In the genomic region with DNA sequence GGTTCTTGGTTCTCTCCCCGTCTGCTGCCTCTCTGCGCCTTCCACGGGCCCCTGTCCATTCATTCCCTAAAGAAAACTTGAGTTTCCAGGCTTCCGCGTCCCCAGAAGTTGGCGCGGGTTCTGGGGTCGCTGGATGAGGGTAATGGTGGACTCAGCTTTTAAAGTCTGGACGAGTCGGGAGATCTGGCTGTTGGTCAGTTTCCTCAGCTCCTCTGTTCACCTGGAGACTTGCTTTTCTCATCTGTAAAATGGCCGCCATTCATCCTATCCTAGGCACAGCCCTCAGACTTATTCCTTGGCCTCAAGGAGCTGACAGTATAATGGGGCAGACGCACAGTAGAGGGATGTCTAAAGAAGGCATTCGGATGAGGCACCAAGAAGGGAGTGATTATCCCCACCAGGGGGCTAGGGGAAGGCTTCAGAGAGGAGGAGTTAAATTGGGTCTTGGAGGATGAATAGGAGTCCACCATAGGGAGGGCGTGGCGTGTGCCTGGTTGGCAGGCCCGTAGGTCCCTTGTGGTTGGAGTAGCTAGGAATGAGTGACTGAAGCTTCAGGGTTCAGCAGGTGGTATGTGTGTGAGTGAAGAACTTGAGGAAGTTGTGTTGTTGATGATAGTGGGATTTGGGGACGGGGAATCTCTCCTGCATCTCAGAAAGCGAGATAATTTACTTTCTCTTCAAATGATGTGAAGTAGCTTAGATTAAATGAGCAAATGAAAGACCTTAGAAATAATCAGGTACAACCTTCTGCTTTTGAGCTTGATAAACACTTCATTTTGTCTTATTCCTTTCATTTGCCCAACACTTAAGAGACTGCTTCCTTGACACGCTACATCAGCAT, we compare ENCODE assay signal across 1 cellular context.
TF ChIP-seq lines count a peak whose summit lies in the region.

No MANE protein-coding gene starts in this region.

TF ChIP-seq in K562, 482 proteins besides CTCF, POLR2A, EP300 and RAD21 (continued from another document):
- TF ChIP-seq ZNF175 (CRISPR knock-in tag; IDR thresholded peaks at IDR 0.05; ENCODE audit: low read depth) (no peak), CHD4 (IDR thresholded peaks at IDR 0.05; ENCODE audit: insufficient read depth, insufficient replicate concordance, low read depth, low read length, poor library complexity, severe bottlenecking) (peak; percentile 59), SETDB1 (IDR thresholded peaks at IDR 0.05; ENCODE audit: low read length) (no peak), DPF2 (IDR thresholded peaks at IDR 0.05) (0 out of 2 replicates have a peak, but pooled peaks have one; percentile 50), CBFA2T2 (conservative IDR thresholded peaks at IDR 0.05) (peak; percentile 35), TCF3 (CRISPR knock-in tag; IDR thresholded peaks at IDR 0.05) (0 out of 2 replicates have a peak, but pooled peaks have one; percentile 18), ZFP36 (IDR thresholded peaks at IDR 0.05; ENCODE audit: low read depth, low read length, partially characterized antibody) (peak; percentile 25), CREM (IDR thresholded peaks at IDR 0.05; ENCODE audit: low read depth) (0 out of 2 replicates have a peak, but pooled peaks have one; percentile 21), CC2D1A (IDR thresholded peaks at IDR 0.05) (0 out of 2 replicates have a peak, but pooled peaks have one; percentile 19), MAZ (CRISPR knock-in tag; conservative IDR thresholded peaks at IDR 0.05 in 1 of 2, IDR thresholded peaks at IDR 0.05 in 1 of 2) (peak in 1 of 2 experiments; percentile 8; a peak in 1 of 4 replicates), ZNF24 (IDR thresholded peaks at IDR 0.05) (peak; percentile 28; the same call in 1 of the 2 replicates), ZNF79 (CRISPR knock-in tag; IDR thresholded peaks at IDR 0.05; ENCODE audit: low read depth) (no peak), EHMT2 (IDR thresholded peaks at IDR 0.05) (peak; percentile 40; the same call in 1 of the 2 replicates), SP1 (CRISPR knock-in tag; IDR thresholded peaks at IDR 0.05) (peak; percentile 49; the same call in 1 of the 2 replicates), ZNF140 (CRISPR knock-in tag; IDR thresholded peaks at IDR 0.05) (no peak), LCOR (CRISPR knock-in tag; IDR thresholded peaks at IDR 0.05) (peak; percentile 71; the same call in 1 of the 2 replicates), HDGF (IDR thresholded peaks at IDR 0.05) (peak; percentile 20; the same call in 1 of the 2 replicates), SMAD3 (CRISPR knock-in tag; conservative IDR thresholded peaks at IDR 0.05) (no peak), KDM1A (IDR thresholded peaks at IDR 0.05) (peak; percentile 52 to 72; a peak in 3 of 4 replicates), ZNF717 (CRISPR knock-in tag; IDR thresholded peaks at IDR 0.05) (0 out of 2 replicates have a peak, but pooled peaks have one; percentile 27), ZNF217 (CRISPR knock-in tag; IDR thresholded peaks at IDR 0.05) (no peak), TAL1 (IDR thresholded peaks at IDR 0.05) (peak; percentile 31; the same call in 1 of the 2 replicates)
- TF ChIP-seq, protein P1, sequence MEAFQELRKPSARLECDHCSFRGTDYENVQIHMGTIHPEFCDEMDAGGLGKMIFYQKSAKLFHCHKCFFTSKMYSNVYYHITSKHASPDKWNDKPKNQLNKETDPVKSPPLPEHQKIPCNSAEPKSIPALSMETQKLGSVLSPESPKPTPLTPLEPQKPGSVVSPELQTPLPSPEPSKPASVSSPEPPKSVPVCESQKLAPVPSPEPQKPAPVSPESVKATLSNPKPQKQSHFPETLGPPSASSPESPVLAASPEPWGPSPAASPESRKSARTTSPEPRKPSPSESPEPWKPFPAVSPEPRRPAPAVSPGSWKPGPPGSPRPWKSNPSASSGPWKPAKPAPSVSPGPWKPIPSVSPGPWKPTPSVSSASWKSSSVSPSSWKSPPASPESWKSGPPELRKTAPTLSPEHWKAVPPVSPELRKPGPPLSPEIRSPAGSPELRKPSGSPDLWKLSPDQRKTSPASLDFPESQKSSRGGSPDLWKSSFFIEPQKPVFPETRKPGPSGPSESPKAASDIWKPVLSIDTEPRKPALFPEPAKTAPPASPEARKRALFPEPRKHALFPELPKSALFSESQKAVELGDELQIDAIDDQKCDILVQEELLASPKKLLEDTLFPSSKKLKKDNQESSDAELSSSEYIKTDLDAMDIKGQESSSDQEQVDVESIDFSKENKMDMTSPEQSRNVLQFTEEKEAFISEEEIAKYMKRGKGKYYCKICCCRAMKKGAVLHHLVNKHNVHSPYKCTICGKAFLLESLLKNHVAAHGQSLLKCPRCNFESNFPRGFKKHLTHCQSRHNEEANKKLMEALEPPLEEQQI (IDR thresholded peaks at IDR 0.05) = 0 out of 2 replicates have a peak, but pooled peaks have one; percentile 9
- TF ChIP-seq, protein P2, sequence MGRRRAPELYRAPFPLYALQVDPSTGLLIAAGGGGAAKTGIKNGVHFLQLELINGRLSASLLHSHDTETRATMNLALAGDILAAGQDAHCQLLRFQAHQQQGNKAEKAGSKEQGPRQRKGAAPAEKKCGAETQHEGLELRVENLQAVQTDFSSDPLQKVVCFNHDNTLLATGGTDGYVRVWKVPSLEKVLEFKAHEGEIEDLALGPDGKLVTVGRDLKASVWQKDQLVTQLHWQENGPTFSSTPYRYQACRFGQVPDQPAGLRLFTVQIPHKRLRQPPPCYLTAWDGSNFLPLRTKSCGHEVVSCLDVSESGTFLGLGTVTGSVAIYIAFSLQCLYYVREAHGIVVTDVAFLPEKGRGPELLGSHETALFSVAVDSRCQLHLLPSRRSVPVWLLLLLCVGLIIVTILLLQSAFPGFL (CRISPR knock-in tag; IDR thresholded peaks at IDR 0.05) = peak; percentile 76; the same call in 1 of the 2 replicates
- TF ChIP-seq, protein P3, sequence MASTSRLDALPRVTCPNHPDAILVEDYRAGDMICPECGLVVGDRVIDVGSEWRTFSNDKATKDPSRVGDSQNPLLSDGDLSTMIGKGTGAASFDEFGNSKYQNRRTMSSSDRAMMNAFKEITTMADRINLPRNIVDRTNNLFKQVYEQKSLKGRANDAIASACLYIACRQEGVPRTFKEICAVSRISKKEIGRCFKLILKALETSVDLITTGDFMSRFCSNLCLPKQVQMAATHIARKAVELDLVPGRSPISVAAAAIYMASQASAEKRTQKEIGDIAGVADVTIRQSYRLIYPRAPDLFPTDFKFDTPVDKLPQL (IDR thresholded peaks at IDR 0.05; ENCODE audit: extremely low read depth, insufficient read length) = no peak
TF ChIP-seq in K562: peak in this region for 43.
